1 cellular context compared by ENCODE assay signal in genomic region chr22:20470525-20470924, GRCh38.
A peak's percentile ranks its signal among the peaks of the same experiment; 100 is the strongest.
TF ChIP-seq lines count a peak whose summit lies in the region.

No MANE protein-coding gene starts in this region.

TF ChIP-seq in HEK293, 187 proteins besides CTCF, POLR2A, EP300 and RAD21:
- TF ChIP-seq ZBTB17 (tag by site-specific recombination; IDR thresholded peaks at IDR 0.05) (peak; percentile 99), ZNF366 (tag by site-specific recombination; conservative IDR thresholded peaks at IDR 0.05) (peak; percentile 100)
